8 cellular contexts compared by ENCODE assay signal in genomic region chr19:44003461-44004134, GRCh38. TPM values are rescaled to one million over a fixed set of nuclear protein-coding genes. Genes with fewer than 3 reads are reported as not detected.
DNase-seq lines count a peak whose midpoint lies in the region; TF ChIP-seq lines count a peak whose summit lies in the region.

No MANE protein-coding gene starts in this region.

- peak overlapping the region; percentile 72 for H3K4me3 ChIP-seq in HFF-Myc (replicated peaks; ENCODE audit: low read depth, low read length)
- H3K4me3 ChIP-seq in colonic mucosa: peak overlapping the region; percentile 84
- H3K4me3 ChIP-seq in lower leg skin (ENCODE audit: low read depth, poor library complexity, severe bottlenecking): peak overlapping the region; percentile 64
- H3K4me3 ChIP-seq in tibial nerve: peak overlapping the region; percentile 71 to 91 (median 72)

- H3K4me1 ChIP-seq in colonic mucosa: no peaks in the 10 kb centered on the region
- peaks cover 0 to 17% (median 6%) of the 10 kb centered on the region in 4 donors for H3K4me1 ChIP-seq in tibial nerve

- intact Hi-C loops in colonic mucosa (cut with DNase I): no loop called here
- intact Hi-C loops in lower leg skin (cut with DNase I; ENCODE audit: low total_unique reads): no loop called here

- TF ChIP-seq CTCF in HFF-Myc (IDR thresholded peaks at IDR 0.05; ENCODE audit: low read depth, low read length, missing control alignments): no peak
- no peak for TF ChIP-seq CTCF in colonic mucosa (IDR thresholded peaks at IDR 0.05)
- TF ChIP-seq CTCF in lower leg skin (IDR thresholded peaks at IDR 0.05): no peak
- no peak for TF ChIP-seq CTCF in tibial nerve (IDR thresholded peaks at IDR 0.05)

- no peak for TF ChIP-seq POLR2A in lower leg skin (IDR thresholded peaks at IDR 0.05)
- TF ChIP-seq POLR2A in tibial nerve (IDR thresholded peaks at IDR 0.05): no peak

- DNase-seq in DMS 273 (lab: John Stamatoyannopoulos, UW; ENCODE audit: unreplicated experiment) (peak; percentile 37), DMS 273 treated with DMSO at 0.1 percent for 48 hours (lab: John Stamatoyannopoulos, UW) (no peak), HFF-Myc (ENCODE audit: extremely low read depth, low read depth) (no peak), OCI-M1 (lab: John Stamatoyannopoulos, UW) (peak; percentile 64), colonic mucosa (peak; percentile 24), lower leg skin (ENCODE audit: low spot score in 2 of 2) (peak in 1 of 2 donors; percentile 82), tibial nerve (ENCODE audit: low spot score in 2 of 2) (no peak), LoVo (ENCODE audit: low spot score) (no peak)

- H3K36me3 ChIP-seq in colonic mucosa (no peaks in the 10 kb centered on the region), tibial nerve (peaks cover 4 to 31% (median 15%) of the 10 kb centered on the region in 3 donors)

- no peaks in the 10 kb centered on the region for H3K9me3 ChIP-seq in colonic mucosa
- peaks cover 0 to 34% (median 6%) of the 10 kb centered on the region in 4 donors for H3K9me3 ChIP-seq in tibial nerve

- H3K27ac ChIP-seq in colonic mucosa (no peak overlapping the region), tibial nerve (peak overlapping the region in 3 of 4 donors; percentile 63 to 85 (median 78))

- H3K27me3 ChIP-seq in colonic mucosa (no peaks in the 10 kb centered on the region), tibial nerve (no peaks in the 10 kb centered on the region)

- peak overlapping the region; percentile 67 to 83 for H3K9ac ChIP-seq in colonic mucosa (ENCODE audit: low read depth in 2 of 2, low read length in 2 of 2)

- WGBS in lower leg skin, 2 donors: 14% methylated on average over 19 of the region's 19 CpGs
- WGBS in tibial nerve, 2 donors: 15 to 16% methylated on average over 19 of the region's 19 CpGs

- no peak for TF ChIP-seq EP300 in tibial nerve (IDR thresholded peaks at IDR 0.05)

RNA-seq across cellular contexts. Expression of gene ZNF230, which starts 0.8 kb away (rescaled TPM):
- total RNA-seq in colonic mucosa (1 to 10 TPM; 2.3 to 2.9 TPM), lower leg skin (10 to 100 TPM in 1 of 4 donors, 1 to 10 TPM in 3; 3.1 to 10.6 (median 3.7) TPM), tibial nerve (1 to 10 TPM; 3.9 to 5.3 (median 5.2) TPM)

RNA-seq across cellular contexts. Expression of gene ZNF155, which starts 19.6 kb away (rescaled TPM):
- total RNA-seq in colonic mucosa (1 to 10 TPM; 5.6 to 6.1 TPM), lower leg skin (10 to 100 TPM in 1 of 4 donors, 1 to 10 TPM in 3; 5.9 to 10.3 (median 8.6) TPM), tibial nerve (1 to 10 TPM; 4.2 to 7.2 (median 5.1) TPM)

RNA-seq across cellular contexts. Expression of gene ZNF222, which starts 21.6 kb away (rescaled TPM):
- total RNA-seq in colonic mucosa: 1 to 10 TPM; 1.2 to 2.4 TPM
- 1 to 10 TPM; 1.1 to 6.1 (median 2.6) TPM for total RNA-seq in lower leg skin
- 1 to 10 TPM; 2.0 to 7.3 (median 2.1) TPM for total RNA-seq in tibial nerve

RNA-seq across cellular contexts. Expression of gene ZNF223, which starts 48.2 kb away (rescaled TPM):
- 1 to 10 TPM; 5.1 to 5.5 TPM for total RNA-seq in colonic mucosa
- 1 to 10 TPM; 4.8 to 9.7 (median 6.7) TPM for total RNA-seq in lower leg skin
- total RNA-seq in tibial nerve: 1 to 10 TPM; 1.7 to 7.3 (median 5.3) TPM

RNA-seq across cellular contexts. Expression of gene ZNF221, which starts 52.6 kb away (rescaled TPM):
- total RNA-seq in colonic mucosa: 1 to 10 TPM; 2.0 to 2.1 TPM
- 1 to 10 TPM; 2.5 to 4.3 (median 3.6) TPM for total RNA-seq in lower leg skin
- 1 to 10 TPM; 3.6 to 7.3 (median 6.5) TPM for total RNA-seq in tibial nerve

Comparison
In these comparisons a context has a peak if more than half of its experiments do, and no peak if none do; other contexts are left out.
1. DNase-seq: peak in DMS 273 (single experiment), OCI-M1 (single experiment) and colonic mucosa (single experiment); none in DMS 273 treated with DMSO at 0.1 percent for 48 hours (single experiment), HFF-Myc (single experiment), tibial nerve (0 of 2) and LoVo (single experiment).
2. Peak in every context shown above with its lines, with median percentiles within 50 percentile points of each other: H3K4me3 ChIP-seq.